ENCODE assay signal across 18 cellular contexts in genomic region chr1:22652881-22653316, GRCh38. TPM values are rescaled to one million over a fixed set of nuclear protein-coding genes. Genes with fewer than 3 reads are reported as not detected.
DNase-seq lines count a peak whose midpoint lies in the region; TF ChIP-seq lines count a peak whose summit lies in the region.
"Had no signal": no experiment of that assay in that cellular context is flagged by ENCODE, and none has a peak within 500 bp of the region (broad histone marks: within the 10 kb centered on the region; RNA-seq: fewer than 3 reads in every experiment).

A gene with protein sequence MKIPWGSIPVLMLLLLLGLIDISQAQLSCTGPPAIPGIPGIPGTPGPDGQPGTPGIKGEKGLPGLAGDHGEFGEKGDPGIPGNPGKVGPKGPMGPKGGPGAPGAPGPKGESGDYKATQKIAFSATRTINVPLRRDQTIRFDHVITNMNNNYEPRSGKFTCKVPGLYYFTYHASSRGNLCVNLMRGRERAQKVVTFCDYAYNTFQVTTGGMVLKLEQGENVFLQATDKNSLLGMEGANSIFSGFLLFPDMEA (plus strand): TSS chr1:22653236. CDS start chr1:22659463, 6,227 bp downstream.

- intact Hi-C loops in adrenal gland (cut with DNase I) = no loop called here
- intact Hi-C loops in left ventricle myocardium inferior (cut with micrococcal nuclease) = no loop called here

- no peaks in the 10 kb centered on the region for H3K36me3 Mint-ChIP-seq in nephron progenitor cell (ENCODE audit: low read depth)
- H3K36me3 Mint-ChIP-seq in mesothelial cell of epicardium = no peaks in the 10 kb centered on the region
- H3K36me3 Mint-ChIP-seq: activated CD8-positive, alpha-beta memory T cell treated with anti-CD3 and anti-CD28 coated beads, Interleukin-2, amount 10 ng/mL, durations not matched to agents 7 days and 5 days; activated naive CD8-positive, alpha-beta T cell had no signal

- peaks cover 44% of the 10 kb centered on the region for H3K27me3 Mint-ChIP-seq in nephron progenitor cell (ENCODE audit: low read depth, poor library complexity)
- H3K27me3 Mint-ChIP-seq in mesothelial cell of epicardium (ENCODE audit: low read depth) = peaks cover 30% of the 10 kb centered on the region

- no peaks in the 10 kb centered on the region for H3K9me3 Mint-ChIP-seq in nephron progenitor cell
- H3K9me3 Mint-ChIP-seq in mesothelial cell of epicardium = no peaks in the 10 kb centered on the region

- peaks cover 12% of the 10 kb centered on the region for H3K4me1 Mint-ChIP-seq in nephron progenitor cell
- H3K4me1 Mint-ChIP-seq in mesothelial cell of epicardium = peaks cover 3% of the 10 kb centered on the region
- H3K4me1 Mint-ChIP-seq: activated CD8-positive, alpha-beta memory T cell treated with anti-CD3 and anti-CD28 coated beads, Interleukin-2, amount 10 ng/mL, durations not matched to agents 7 days and 5 days had no signal

- TF ChIP-seq POLR2A in adrenal gland (IDR thresholded peaks at IDR 0.05) = peak in 1 of 2 donors; percentile 49

- peak within 1 kb of the TSS in 2 of 5 donors; percentile 1 to 74 for H3K27ac ChIP-seq in adrenal gland
- H3K27ac ChIP-seq in left ventricle myocardium inferior (replicated peaks) = peak within 1 kb of the TSS; percentile 55
- peak within 1 kb of the TSS; percentile 25 for H3K27ac ChIP-seq in temporal lobe (ENCODE audit: low read depth, low read length)

- H3K9me3 ChIP-seq in adrenal gland (replicated peaks in 1 of 3) (no peaks in the 10 kb centered on the region), left ventricle myocardium inferior (replicated peaks) (no peaks in the 10 kb centered on the region)

- 70 to 85% (median 75%) methylated on average over 6 to 13 of the region's 13 CpGs for WGBS in adrenal gland, 4 donors

- no peak for TF ChIP-seq CTCF in adrenal gland (IDR thresholded peaks at IDR 0.05)
- no peak for TF ChIP-seq CTCF in left ventricle myocardium inferior (IDR thresholded peaks at IDR 0.05; ENCODE audit: borderline replicate concordance)
- no peak for TF ChIP-seq CTCF in nephron progenitor cell (IDR thresholded peaks at IDR 0.05)
- TF ChIP-seq CTCF in mesothelial cell of epicardium (IDR thresholded peaks at IDR 0.05; ENCODE audit: unreplicated experiment) = no peak

- H3K4me1 ChIP-seq in adrenal gland (replicated peaks in 1 of 2) (no peaks in the 10 kb centered on the region), left ventricle myocardium inferior (no peaks in the 10 kb centered on the region)

- peak within 1 kb of the TSS in 1 of 4 donors; percentile 52 for H3K4me3 ChIP-seq in adrenal gland
- peak within 1 kb of the TSS; percentile 51 for H3K4me3 ChIP-seq in left ventricle myocardium inferior
- H3K4me3 ChIP-seq: GM12878 had no signal

- H3K27ac Mint-ChIP-seq in nephron progenitor cell = peak within 1 kb of the TSS; percentile 52
- H3K27ac Mint-ChIP-seq in mesothelial cell of epicardium = no peak within 1 kb of the TSS
- H3K27ac Mint-ChIP-seq: activated CD8-positive, alpha-beta memory T cell treated with anti-CD3 and anti-CD28 coated beads, Interleukin-2, amount 10 ng/mL, durations not matched to agents 7 days and 5 days; activated naive CD8-positive, alpha-beta T cell had no signal

- DNase-seq in adrenal gland = peak; percentile 52 to 85 (median 62)
- peak; percentile 59 for DNase-seq in left ventricle myocardium inferior
- no peak for DNase-seq in nephron progenitor cell
- no peak for DNase-seq in NK-92 (lab: John Stamatoyannopoulos, UW; ENCODE audit: unreplicated experiment)
- no peak for DNase-seq in cerebellar nuclear complex (lab: John Stamatoyannopoulos, UW)
- DNase-seq in NCI-H446 (lab: John Stamatoyannopoulos, UW) = no peak
- no peak for DNase-seq in mesothelial cell of epicardium (ENCODE audit: low spot score in 2 of 2, unreplicated experiment in 2 of 2)
- DNase-seq: activated CD8-positive, alpha-beta memory T cell treated with anti-CD3 and anti-CD28 coated beads, Interleukin-2, amount 10 ng/mL, durations not matched to agents 7 days and 5 days; DMS79 treated with DMSO at 0.1 percent for 48 hours; foreskin fibroblast; NCI-H1092; NCI-H526; SHP77 had no signal

- H3K36me3 ChIP-seq in adrenal gland (replicated peaks in 1 of 2) (no peaks in the 10 kb centered on the region), left ventricle myocardium inferior (no peaks in the 10 kb centered on the region)

- no peaks in the 10 kb centered on the region for H3K27me3 ChIP-seq in adrenal gland
- H3K27me3 ChIP-seq in left ventricle myocardium inferior (ENCODE audit: low read depth) = peaks cover 78% of the 10 kb centered on the region

- H3K4me3 Mint-ChIP-seq in nephron progenitor cell (no peak within 1 kb of the TSS), mesothelial cell of epicardium (no peak within 1 kb of the TSS)
- H3K4me3 Mint-ChIP-seq: activated CD8-positive, alpha-beta memory T cell treated with anti-CD3 and anti-CD28 coated beads, Interleukin-2, amount 10 ng/mL, durations not matched to agents 7 days and 5 days; activated naive CD8-positive, alpha-beta T cell had no signal

RNA-seq across cellular contexts. Expression of the gene that starts here (rescaled TPM):
- total RNA-seq in adrenal gland (1,000 to 10,000 TPM in 3 of 8 donors, 100 to 1,000 TPM in 5; 488 to 1,914 (median 786) TPM), left ventricle myocardium inferior (96.2 TPM), temporal lobe (5.9 TPM), mesothelial cell of epicardium (not detected in 3 replicates)
- 100 to 1,000 TPM; 136 to 301 (median 206) TPM for polyA plus RNA-seq in adrenal gland
- total RNA-seq: activated CD8-positive, alpha-beta memory T cell treated with anti-CD3 and anti-CD28 coated beads, Interleukin-2, amount 10 ng/mL, durations not matched to agents 7 days and 5 days; dermis microvascular lymphatic vessel endothelial cell; HT1080 had no signal
- polyA plus RNA-seq: GM12878 had no signal

Comparison
In these comparisons a context has a peak if more than half of its experiments do, and no peak if none do; other contexts are left out.
1. RNA of the gene that starts here (total RNA-seq): 488 to 1,914 TPM in adrenal gland and 96.2 TPM in left ventricle myocardium inferior (single experiment); 5.9 TPM in temporal lobe (single experiment) and not detected in mesothelial cell of epicardium; every median in the first group is over 10 times any median in the second.
2. DNase-seq: peak in adrenal gland (7 of 7) and left ventricle myocardium inferior (single experiment); none in nephron progenitor cell (single experiment), NK-92 (single experiment), cerebellar nuclear complex (0 of 2), NCI-H446 (0 of 2) and mesothelial cell of epicardium (0 of 2).